1 cellular context compared by ENCODE assay signal in the genomic region with DNA sequence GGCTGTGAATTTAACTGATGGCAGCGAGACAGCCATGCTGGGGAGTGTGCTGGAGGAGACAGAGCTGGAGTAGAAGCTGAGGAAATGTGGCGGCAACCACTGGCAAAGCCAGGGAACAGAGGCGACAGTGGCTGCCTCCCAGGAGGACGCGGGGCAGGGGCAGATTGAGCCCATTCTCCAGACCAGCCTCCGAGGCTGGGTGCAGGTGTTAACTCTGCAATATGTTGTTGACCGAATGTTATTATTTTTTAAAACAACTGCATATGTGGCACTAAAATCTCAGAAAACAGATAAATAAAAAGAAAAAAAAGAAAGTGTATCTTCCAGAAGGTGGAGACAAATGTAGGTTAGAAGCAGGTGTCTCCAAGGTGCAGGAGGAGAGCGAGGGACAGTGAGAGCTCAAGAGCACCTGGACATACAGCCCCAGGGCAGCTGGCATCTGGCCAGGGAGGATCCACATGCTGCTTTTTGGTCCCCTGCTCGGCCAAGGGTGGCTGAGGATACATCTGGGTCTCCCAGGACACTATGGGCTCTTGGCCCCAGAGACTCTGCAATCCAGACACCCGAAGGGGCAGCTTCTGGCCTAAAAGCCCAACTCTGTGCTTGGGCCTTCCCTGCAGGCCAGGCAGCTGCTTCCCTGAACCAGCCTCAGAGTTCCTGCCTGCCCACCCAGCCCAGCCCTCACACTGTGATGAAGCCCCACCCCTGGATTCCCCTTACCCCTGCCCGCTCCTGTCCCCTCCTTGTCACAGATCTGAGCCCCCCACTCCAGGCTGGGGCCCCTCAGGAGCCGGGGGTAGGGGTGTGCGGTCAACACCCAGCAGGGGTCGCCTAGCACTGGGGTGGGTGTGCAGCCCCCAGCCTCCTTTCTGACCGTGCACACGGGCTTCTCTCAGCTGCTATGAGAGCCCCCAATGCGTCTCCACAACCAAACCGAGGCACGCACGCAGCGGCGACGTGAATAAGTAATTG.
TF ChIP-seq lines count a peak whose summit lies in the region.

No MANE protein-coding gene starts in this region.

TF ChIP-seq in K562, 482 proteins besides CTCF, POLR2A, EP300 and RAD21 (continued from another document and continues in another):
- TF ChIP-seq, protein P1, sequence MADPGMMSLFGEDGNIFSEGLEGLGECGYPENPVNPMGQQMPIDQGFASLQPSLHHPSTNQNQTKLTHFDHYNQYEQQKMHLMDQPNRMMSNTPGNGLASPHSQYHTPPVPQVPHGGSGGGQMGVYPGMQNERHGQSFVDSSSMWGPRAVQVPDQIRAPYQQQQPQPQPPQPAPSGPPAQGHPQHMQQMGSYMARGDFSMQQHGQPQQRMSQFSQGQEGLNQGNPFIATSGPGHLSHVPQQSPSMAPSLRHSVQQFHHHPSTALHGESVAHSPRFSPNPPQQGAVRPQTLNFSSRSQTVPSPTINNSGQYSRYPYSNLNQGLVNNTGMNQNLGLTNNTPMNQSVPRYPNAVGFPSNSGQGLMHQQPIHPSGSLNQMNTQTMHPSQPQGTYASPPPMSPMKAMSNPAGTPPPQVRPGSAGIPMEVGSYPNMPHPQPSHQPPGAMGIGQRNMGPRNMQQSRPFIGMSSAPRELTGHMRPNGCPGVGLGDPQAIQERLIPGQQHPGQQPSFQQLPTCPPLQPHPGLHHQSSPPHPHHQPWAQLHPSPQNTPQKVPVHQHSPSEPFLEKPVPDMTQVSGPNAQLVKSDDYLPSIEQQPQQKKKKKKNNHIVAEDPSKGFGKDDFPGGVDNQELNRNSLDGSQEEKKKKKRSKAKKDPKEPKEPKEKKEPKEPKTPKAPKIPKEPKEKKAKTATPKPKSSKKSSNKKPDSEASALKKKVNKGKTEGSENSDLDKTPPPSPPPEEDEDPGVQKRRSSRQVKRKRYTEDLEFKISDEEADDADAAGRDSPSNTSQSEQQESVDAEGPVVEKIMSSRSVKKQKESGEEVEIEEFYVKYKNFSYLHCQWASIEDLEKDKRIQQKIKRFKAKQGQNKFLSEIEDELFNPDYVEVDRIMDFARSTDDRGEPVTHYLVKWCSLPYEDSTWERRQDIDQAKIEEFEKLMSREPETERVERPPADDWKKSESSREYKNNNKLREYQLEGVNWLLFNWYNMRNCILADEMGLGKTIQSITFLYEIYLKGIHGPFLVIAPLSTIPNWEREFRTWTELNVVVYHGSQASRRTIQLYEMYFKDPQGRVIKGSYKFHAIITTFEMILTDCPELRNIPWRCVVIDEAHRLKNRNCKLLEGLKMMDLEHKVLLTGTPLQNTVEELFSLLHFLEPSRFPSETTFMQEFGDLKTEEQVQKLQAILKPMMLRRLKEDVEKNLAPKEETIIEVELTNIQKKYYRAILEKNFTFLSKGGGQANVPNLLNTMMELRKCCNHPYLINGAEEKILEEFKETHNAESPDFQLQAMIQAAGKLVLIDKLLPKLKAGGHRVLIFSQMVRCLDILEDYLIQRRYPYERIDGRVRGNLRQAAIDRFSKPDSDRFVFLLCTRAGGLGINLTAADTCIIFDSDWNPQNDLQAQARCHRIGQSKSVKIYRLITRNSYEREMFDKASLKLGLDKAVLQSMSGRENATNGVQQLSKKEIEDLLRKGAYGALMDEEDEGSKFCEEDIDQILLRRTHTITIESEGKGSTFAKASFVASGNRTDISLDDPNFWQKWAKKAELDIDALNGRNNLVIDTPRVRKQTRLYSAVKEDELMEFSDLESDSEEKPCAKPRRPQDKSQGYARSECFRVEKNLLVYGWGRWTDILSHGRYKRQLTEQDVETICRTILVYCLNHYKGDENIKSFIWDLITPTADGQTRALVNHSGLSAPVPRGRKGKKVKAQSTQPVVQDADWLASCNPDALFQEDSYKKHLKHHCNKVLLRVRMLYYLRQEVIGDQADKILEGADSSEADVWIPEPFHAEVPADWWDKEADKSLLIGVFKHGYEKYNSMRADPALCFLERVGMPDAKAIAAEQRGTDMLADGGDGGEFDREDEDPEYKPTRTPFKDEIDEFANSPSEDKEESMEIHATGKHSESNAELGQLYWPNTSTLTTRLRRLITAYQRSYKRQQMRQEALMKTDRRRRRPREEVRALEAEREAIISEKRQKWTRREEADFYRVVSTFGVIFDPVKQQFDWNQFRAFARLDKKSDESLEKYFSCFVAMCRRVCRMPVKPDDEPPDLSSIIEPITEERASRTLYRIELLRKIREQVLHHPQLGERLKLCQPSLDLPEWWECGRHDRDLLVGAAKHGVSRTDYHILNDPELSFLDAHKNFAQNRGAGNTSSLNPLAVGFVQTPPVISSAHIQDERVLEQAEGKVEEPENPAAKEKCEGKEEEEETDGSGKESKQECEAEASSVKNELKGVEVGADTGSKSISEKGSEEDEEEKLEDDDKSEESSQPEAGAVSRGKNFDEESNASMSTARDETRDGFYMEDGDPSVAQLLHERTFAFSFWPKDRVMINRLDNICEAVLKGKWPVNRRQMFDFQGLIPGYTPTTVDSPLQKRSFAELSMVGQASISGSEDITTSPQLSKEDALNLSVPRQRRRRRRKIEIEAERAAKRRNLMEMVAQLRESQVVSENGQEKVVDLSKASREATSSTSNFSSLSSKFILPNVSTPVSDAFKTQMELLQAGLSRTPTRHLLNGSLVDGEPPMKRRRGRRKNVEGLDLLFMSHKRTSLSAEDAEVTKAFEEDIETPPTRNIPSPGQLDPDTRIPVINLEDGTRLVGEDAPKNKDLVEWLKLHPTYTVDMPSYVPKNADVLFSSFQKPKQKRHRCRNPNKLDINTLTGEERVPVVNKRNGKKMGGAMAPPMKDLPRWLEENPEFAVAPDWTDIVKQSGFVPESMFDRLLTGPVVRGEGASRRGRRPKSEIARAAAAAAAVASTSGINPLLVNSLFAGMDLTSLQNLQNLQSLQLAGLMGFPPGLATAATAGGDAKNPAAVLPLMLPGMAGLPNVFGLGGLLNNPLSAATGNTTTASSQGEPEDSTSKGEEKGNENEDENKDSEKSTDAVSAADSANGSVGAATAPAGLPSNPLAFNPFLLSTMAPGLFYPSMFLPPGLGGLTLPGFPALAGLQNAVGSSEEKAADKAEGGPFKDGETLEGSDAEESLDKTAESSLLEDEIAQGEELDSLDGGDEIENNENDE (IDR thresholded peaks at IDR 0.05; ENCODE audit: low read depth, low read length) = no peak
- TF ChIP-seq ZNF175 (CRISPR knock-in tag; IDR thresholded peaks at IDR 0.05; ENCODE audit: low read depth) (no peak), SMARCC2 (IDR thresholded peaks at IDR 0.05; ENCODE audit: low read depth) (no peak), ZFP36 (IDR thresholded peaks at IDR 0.05; ENCODE audit: low read depth, low read length, partially characterized antibody) (no peak), RBM17 (IDR thresholded peaks at IDR 0.05; ENCODE audit: borderline replicate concordance, low read depth, low read length) (no peak), GATAD2B (IDR thresholded peaks at IDR 0.05; ENCODE audit: borderline replicate concordance) (no peak), SPI1 (IDR thresholded peaks at IDR 0.05; ENCODE audit: borderline replicate concordance, low read depth, low read length) (no peak), HDAC6 (IDR thresholded peaks at IDR 0.05; ENCODE audit: low read depth, low read length) (no peak), DACH1 (IDR thresholded peaks at IDR 0.05; ENCODE audit: partially characterized antibody) (no peak), CBFA2T2 (conservative IDR thresholded peaks at IDR 0.05) (no peak), NR2F6 (CRISPR knock-in tag; IDR thresholded peaks at IDR 0.05) (no peak), ETV1 (tag; conservative IDR thresholded peaks at IDR 0.05; ENCODE audit: low read depth) (no peak), ZNF436 (CRISPR knock-in tag; IDR thresholded peaks at IDR 0.05) (no peak), PHTF2 (CRISPR knock-in tag; IDR thresholded peaks at IDR 0.05) (no peak), NCOA2 (IDR thresholded peaks at IDR 0.05; ENCODE audit: partially characterized antibody in 2 of 2) (no peak)
- TF ChIP-seq, protein P2, sequence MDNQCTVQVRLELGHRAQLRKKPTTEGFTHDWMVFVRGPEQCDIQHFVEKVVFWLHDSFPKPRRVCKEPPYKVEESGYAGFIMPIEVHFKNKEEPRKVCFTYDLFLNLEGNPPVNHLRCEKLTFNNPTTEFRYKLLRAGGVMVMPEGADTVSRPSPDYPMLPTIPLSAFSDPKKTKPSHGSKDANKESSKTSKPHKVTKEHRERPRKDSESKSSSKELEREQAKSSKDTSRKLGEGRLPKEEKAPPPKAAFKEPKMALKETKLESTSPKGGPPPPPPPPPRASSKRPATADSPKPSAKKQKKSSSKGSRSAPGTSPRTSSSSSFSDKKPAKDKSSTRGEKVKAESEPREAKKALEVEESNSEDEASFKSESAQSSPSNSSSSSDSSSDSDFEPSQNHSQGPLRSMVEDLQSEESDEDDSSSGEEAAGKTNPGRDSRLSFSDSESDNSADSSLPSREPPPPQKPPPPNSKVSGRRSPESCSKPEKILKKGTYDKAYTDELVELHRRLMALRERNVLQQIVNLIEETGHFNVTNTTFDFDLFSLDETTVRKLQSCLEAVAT (IDR thresholded peaks at IDR 0.05) = no peak
- TF ChIP-seq, protein P3, sequence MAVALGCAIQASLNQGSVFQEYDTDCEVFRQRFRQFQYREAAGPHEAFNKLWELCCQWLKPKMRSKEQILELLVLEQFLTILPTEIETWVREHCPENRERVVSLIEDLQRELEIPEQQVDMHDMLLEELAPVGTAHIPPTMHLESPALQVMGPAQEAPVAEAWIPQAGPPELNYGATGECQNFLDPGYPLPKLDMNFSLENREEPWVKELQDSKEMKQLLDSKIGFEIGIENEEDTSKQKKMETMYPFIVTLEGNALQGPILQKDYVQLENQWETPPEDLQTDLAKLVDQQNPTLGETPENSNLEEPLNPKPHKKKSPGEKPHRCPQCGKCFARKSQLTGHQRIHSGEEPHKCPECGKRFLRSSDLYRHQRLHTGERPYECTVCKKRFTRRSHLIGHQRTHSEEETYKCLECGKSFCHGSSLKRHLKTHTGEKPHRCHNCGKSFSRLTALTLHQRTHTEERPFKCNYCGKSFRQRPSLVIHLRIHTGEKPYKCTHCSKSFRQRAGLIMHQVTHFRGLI (CRISPR knock-in tag; IDR thresholded peaks at IDR 0.05) = no peak
- TF ChIP-seq, protein P4, sequence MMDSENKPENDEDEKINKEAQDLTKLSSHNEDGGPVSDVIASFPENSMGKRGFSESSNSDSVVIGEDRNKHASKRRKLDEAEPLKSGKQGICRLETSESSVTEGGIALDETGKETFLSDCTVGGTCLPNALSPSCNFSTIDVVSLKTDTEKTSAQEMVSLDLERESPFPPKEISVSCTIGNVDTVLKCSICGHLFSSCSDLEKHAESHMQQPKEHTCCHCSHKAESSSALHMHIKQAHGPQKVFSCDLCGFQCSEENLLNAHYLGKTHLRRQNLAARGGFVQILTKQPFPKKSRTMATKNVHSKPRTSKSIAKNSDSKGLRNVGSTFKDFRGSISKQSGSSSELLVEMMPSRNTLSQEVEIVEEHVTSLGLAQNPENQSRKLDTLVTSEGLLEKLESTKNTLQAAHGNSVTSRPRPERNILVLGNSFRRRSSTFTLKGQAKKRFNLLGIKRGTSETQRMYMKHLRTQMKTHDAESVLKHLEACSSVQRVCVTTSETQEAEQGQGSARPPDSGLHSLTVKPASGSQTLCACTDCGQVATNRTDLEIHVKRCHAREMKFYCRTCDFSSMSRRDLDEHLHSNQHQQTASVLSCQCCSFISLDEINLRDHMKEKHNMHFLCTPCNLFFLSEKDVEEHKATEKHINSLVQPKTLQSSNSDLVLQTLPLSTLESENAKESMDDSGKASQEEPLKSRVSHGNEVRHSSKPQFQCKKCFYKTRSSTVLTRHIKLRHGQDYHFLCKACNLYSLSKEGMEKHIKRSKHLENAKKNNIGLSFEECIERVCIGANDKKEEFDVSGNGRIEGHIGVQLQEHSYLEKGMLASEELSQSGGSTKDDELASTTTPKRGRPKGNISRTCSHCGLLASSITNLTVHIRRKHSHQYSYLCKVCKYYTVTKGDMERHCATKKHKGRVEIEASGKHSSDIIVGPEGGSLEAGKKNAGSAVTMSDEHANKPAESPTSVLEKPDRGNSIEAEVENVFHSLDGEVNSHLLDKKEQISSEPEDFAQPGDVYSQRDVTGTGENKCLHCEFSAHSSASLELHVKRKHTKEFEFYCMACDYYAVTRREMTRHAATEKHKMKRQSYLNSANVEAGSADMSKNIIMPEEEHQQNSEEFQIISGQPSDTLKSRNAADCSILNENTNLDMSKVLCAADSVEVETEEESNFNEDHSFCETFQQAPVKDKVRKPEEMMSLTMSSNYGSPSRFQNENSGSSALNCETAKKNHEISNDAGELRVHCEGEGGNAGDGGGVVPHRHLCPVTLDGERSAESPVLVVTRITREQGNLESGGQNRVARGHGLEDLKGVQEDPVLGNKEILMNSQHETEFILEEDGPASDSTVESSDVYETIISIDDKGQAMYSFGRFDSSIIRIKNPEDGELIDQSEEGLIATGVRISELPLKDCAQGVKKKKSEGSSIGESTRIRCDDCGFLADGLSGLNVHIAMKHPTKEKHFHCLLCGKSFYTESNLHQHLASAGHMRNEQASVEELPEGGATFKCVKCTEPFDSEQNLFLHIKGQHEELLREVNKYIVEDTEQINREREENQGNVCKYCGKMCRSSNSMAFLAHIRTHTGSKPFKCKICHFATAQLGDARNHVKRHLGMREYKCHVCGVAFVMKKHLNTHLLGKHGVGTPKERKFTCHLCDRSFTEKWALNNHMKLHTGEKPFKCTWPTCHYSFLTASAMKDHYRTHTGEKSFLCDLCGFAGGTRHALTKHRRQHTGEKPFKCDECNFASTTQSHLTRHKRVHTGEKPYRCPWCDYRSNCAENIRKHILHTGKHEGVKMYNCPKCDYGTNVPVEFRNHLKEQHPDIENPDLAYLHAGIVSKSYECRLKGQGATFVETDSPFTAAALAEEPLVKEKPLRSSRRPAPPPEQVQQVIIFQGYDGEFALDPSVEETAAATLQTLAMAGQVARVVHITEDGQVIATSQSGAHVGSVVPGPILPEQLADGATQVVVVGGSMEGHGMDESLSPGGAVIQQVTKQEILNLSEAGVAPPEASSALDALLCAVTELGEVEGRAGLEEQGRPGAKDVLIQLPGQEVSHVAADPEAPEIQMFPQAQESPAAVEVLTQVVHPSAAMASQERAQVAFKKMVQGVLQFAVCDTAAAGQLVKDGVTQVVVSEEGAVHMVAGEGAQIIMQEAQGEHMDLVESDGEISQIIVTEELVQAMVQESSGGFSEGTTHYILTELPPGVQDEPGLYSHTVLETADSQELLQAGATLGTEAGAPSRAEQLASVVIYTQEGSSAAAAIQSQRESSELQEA (IDR thresholded peaks at IDR 0.05; ENCODE audit: low read depth) = no peak
- TF ChIP-seq, protein P5, sequence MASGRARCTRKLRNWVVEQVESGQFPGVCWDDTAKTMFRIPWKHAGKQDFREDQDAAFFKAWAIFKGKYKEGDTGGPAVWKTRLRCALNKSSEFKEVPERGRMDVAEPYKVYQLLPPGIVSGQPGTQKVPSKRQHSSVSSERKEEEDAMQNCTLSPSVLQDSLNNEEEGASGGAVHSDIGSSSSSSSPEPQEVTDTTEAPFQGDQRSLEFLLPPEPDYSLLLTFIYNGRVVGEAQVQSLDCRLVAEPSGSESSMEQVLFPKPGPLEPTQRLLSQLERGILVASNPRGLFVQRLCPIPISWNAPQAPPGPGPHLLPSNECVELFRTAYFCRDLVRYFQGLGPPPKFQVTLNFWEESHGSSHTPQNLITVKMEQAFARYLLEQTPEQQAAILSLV (tag; IDR thresholded peaks at IDR 0.05) = peak; percentile 55; the same call in 1 of the 2 replicates
- TF ChIP-seq, protein P6, sequence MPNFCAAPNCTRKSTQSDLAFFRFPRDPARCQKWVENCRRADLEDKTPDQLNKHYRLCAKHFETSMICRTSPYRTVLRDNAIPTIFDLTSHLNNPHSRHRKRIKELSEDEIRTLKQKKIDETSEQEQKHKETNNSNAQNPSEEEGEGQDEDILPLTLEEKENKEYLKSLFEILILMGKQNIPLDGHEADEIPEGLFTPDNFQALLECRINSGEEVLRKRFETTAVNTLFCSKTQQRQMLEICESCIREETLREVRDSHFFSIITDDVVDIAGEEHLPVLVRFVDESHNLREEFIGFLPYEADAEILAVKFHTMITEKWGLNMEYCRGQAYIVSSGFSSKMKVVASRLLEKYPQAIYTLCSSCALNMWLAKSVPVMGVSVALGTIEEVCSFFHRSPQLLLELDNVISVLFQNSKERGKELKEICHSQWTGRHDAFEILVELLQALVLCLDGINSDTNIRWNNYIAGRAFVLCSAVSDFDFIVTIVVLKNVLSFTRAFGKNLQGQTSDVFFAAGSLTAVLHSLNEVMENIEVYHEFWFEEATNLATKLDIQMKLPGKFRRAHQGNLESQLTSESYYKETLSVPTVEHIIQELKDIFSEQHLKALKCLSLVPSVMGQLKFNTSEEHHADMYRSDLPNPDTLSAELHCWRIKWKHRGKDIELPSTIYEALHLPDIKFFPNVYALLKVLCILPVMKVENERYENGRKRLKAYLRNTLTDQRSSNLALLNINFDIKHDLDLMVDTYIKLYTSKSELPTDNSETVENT (CRISPR knock-in tag; IDR thresholded peaks at IDR 0.05) = no peak
